ENCODE assay signal across 29 cellular contexts in genomic region chr7:21500117-21500516, GRCh38.
"Had no signal": no experiment of that assay in that cellular context is flagged by ENCODE, and none has a peak within 500 bp of the region (broad histone marks: within the 10 kb centered on the region; RNA-seq: fewer than 3 reads in every experiment).

No MANE protein-coding gene starts in this region.

- FAIRE-seq: bronchial epithelial cell, TTC549 had no signal

- H3K4me3 ChIP-seq: ascending aorta, cardiac muscle cell had no signal

- H3K36me3 ChIP-seq: cardiac muscle cell, WERI-Rb-1 had no signal

- ATAC-seq: activated CD4-positive, alpha-beta T cell treated with anti-CD3 and anti-CD28 coated beads for 36 hours; activated CD4-positive, CD25-positive, alpha-beta regulatory T cell treated with anti-CD3 and anti-CD28 coated beads, Interleukin-2, amount 50 U/mL, for 24 hours; activated CD8-positive, alpha-beta memory T cell treated with anti-CD3 and anti-CD28 coated beads, Interleukin-2, amount 10 ng/mL, durations not matched to agents 7 days and 5 days; activated CD8-positive, alpha-beta T cell treated with anti-CD3 and anti-CD28 coated beads, Interleukin-2, amount 10 ng/mL, durations not matched to agents 7 days and 5 days; activated naive CD8-positive, alpha-beta T cell treated with anti-CD3 and anti-CD28 coated beads, Interleukin-2, amount 50 U/mL, for 24 hours had no signal

- H3K27ac ChIP-seq: ascending aorta, cardiac muscle cell, WERI-Rb-1 had no signal

- H3K27me3 ChIP-seq: ascending aorta, cardiac muscle cell had no signal

- H3K4me1 ChIP-seq: ascending aorta had no signal

- DNase-seq: activated CD4-positive, alpha-beta memory T cell treated with anti-CD3 and anti-CD28 coated beads, Interleukin-2, amount 10 ng/mL, durations not matched to agents 7 days and 5 days; activated CD4-positive, alpha-beta T cell treated with anti-CD3 and anti-CD28 coated beads for 1 hour; activated CD4-positive, alpha-beta T cell treated with anti-CD3 and anti-CD28 coated beads for 36 hours; activated CD4-positive, alpha-beta T cell treated with anti-CD3 and anti-CD28 coated beads for 48 hours; activated CD4-positive, alpha-beta T cell treated with anti-CD3 and anti-CD28 coated beads, Interleukin-2, amount 10 ng/mL, durations not matched to agents 7 days and 5 days; activated CD4-positive, alpha-beta T cell treated with anti-CD3 and anti-CD28 coated beads, Interleukin-2, amount 50 U/mL, for 48 hours; activated CD4-positive, CD25-positive, alpha-beta regulatory T cell; activated CD8-positive, alpha-beta memory T cell treated with anti-CD3 and anti-CD28 coated beads for 24 hours; activated CD8-positive, alpha-beta memory T cell treated with anti-CD3 and anti-CD28 coated beads, Interleukin-2, amount 10 ng/mL, durations not matched to agents 7 days and 5 days; activated CD8-positive, alpha-beta memory T cell treated with anti-CD3 and anti-CD28 coated beads, Interleukin-2, amount 50 U/mL, for 48 hours; activated CD8-positive, alpha-beta T cell treated with anti-CD3 and anti-CD28 coated beads, Interleukin-2, amount 10 ng/mL, durations not matched to agents 7 days and 5 days; activated effector memory CD4-positive, alpha-beta T cell treated with Interleukin-2 at 50 U/mL for 16 hours; activated gamma-delta T cell; activated naive CD4-positive, alpha-beta T cell treated with anti-CD3 and anti-CD28 coated beads, Interleukin-2, amount 10 ng/mL, durations not matched to agents 7 days and 5 days; activated naive CD4-positive, alpha-beta T cell treated with Interleukin-2 at 50 U/mL for 16 hours; activated naive CD8-positive, alpha-beta T cell treated with anti-CD3 and anti-CD28 coated beads, Interleukin-2, amount 10 ng/mL, durations not matched to agents 7 days and 5 days; activated naive CD8-positive, alpha-beta T cell treated with anti-CD3 and anti-CD28 coated beads, Interleukin-2, amount 50 U/mL, for 24 hours; activated T-cell treated with anti-CD3 and anti-CD28 coated beads, Interleukin-2, amount 50 U/mL, for 24 hours; activated T-cell treated with anti-CD3 and anti-CD28 coated beads, Interleukin-2, amount 50 U/mL, for 48 hours; caudate nucleus; cerebellar nuclear complex; T-helper 2 cell; T-helper 9 cell; WERI-Rb-1 had no signal
